9 cellular contexts compared by ENCODE assay signal in genomic region chr6:121436966-121437756, GRCh38. TPM values are rescaled to one million over a fixed set of nuclear protein-coding genes. Genes with fewer than 3 reads are reported as not detected.
DNase-seq lines count a peak whose midpoint lies in the region; ATAC-seq and TF ChIP-seq lines count a peak whose summit lies in the region.
"Had no signal": no experiment of that assay in that cellular context is flagged by ENCODE, and none has a peak within 500 bp of the region (broad histone marks: within the 10 kb centered on the region; RNA-seq: fewer than 3 reads in every experiment).

No MANE protein-coding gene starts in this region.

- H3K36me3 Mint-ChIP-seq in central memory CD8-positive, alpha-beta T cell (ENCODE audit: insufficient read depth), result no peaks in the 10 kb centered on the region

- peaks cover 12% of the 10 kb centered on the region for H3K4me1 Mint-ChIP-seq in central memory CD8-positive, alpha-beta T cell

- ATAC-seq in central memory CD8-positive, alpha-beta T cell (replicated peaks; ENCODE audit: extremely low read depth, poor library complexity, severe bottlenecking), result no peak
- no peak for ATAC-seq in GM19455 (IDR thresholded peaks at IDR 0.05; ENCODE audit: unreplicated experiment)

- no peaks in the 10 kb centered on the region for H3K9me3 Mint-ChIP-seq in central memory CD8-positive, alpha-beta T cell

- peaks cover 71% of the 10 kb centered on the region for H3K27me3 Mint-ChIP-seq in central memory CD8-positive, alpha-beta T cell

- DNase-seq in Daoy (ENCODE audit: low read depth), result peak; percentile 75
- no peak for DNase-seq in central memory CD8-positive, alpha-beta T cell (ENCODE audit: low spot score in 2 of 2)
- peak; percentile 44 for DNase-seq in kidney tubule cell (ENCODE audit: low spot score)
- peak; percentile 8 for DNase-seq in stimulated activated CD4-positive, alpha-beta T cell treated with anti-CD3 and anti-CD28 coated beads, Interleukin-4, amount 100 ng/mL, for 1 hour
- DNase-seq in NCI-H2171 treated with DMSO at 0.1 percent for 48 hours (lab: John Stamatoyannopoulos, UW), result no peak
- DNase-seq in mesenteric fat pad (ENCODE audit: low spot score), result no peak

- no peak overlapping the region for H3K27ac Mint-ChIP-seq in central memory CD8-positive, alpha-beta T cell (ENCODE audit: low read depth)

- peak overlapping the region; percentile 70 for H3K4me3 Mint-ChIP-seq in central memory CD8-positive, alpha-beta T cell

TF ChIP-seq in PFSK-1, 5 proteins besides CTCF, POLR2A, EP300 and RAD21:
- TF ChIP-seq REST (IDR thresholded peaks at IDR 0.05; ENCODE audit: insufficient read depth in 1 of 2, low read depth in 2 of 2, low read length in 2 of 2) (no peak), SIN3A (IDR thresholded peaks at IDR 0.05; ENCODE audit: borderline replicate concordance, insufficient read depth, low read length) (peak; percentile 17; the same call in 1 of the 2 replicates), POLR2AphosphoS5 (IDR thresholded peaks at IDR 0.05; ENCODE audit: low read depth, low read length) (no peak), TAF1 (IDR thresholded peaks at IDR 0.05; ENCODE audit: borderline replicate concordance, insufficient read depth, low read length) (peak; percentile 29; the same call in 1 of the 2 replicates), FOXP2 (optimal IDR thresholded peaks at IDR 0.05; ENCODE audit: borderline replicate concordance, extremely low read depth, extremely low read length, insufficient read depth) (no peak)

RNA-seq across cellular contexts. Expression of gene GJA1, which starts 1.7 kb away (rescaled TPM):
- 80.6 and 103 TPM in 2 replicates for total RNA-seq in Daoy (2014; rRNA removed; shearing (Covaris generic))
- 38.1 TPM for polyA plus RNA-seq in PFSK-1 (2012; ENCODE audit: insufficient read length, low read depth)
- 107 TPM for total RNA-seq in mesenteric fat pad
- total RNA-seq: HT1080 had no signal

Comparison
In these comparisons a context has a peak if more than half of its experiments do, and no peak if none do; other contexts are left out.
1. DNase-seq: peak in Daoy (single experiment), kidney tubule cell (single experiment) and stimulated activated CD4-positive, alpha-beta T cell treated with anti-CD3 and anti-CD28 coated beads, Interleukin-4, amount 100 ng/mL, for 1 hour (single experiment); none in central memory CD8-positive, alpha-beta T cell (0 of 2), NCI-H2171 treated with DMSO at 0.1 percent for 48 hours (single experiment) and mesenteric fat pad (single experiment).